In the genomic region with DNA sequence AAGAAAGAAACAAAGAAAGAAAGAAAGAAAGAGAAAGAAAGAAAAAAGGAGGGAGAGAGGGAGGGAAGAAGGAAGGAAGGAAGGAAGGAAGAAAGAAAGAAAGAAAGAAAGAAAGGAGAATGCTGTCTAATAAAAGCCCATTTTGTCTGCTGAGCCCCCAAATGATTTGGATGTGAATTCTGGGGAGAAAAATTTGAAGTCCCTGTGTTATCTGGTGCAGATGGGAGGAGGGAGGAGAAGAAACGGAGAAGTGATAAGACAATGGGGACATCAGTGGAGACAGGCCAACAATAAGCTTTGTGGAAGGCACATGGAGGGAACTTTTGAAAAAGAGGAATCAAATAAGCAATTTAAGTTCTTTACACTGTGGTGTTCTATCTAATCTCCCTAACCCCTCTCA, we compare ENCODE assay signal across 1 cellular context.
TF ChIP-seq lines count a peak whose summit lies in the region.

No MANE protein-coding gene starts in this region.

TF ChIP-seq in K562, 482 proteins besides CTCF, POLR2A, EP300 and RAD21 (continued from another document and continues in another):
- TF ChIP-seq ZNF263 (CRISPR knock-in tag; IDR thresholded peaks at IDR 0.05; ENCODE audit: borderline replicate concordance) (no peak; the same call in 1 of the 2 replicates), BACH1 (tag; IDR thresholded peaks at IDR 0.05) (no peak), ZNF232 (CRISPR knock-in tag; IDR thresholded peaks at IDR 0.05) (no peak), ID3 (CRISPR knock-in tag; IDR thresholded peaks at IDR 0.05) (no peak), ID3 (tag; IDR thresholded peaks at IDR 0.05) (no peak), PHB (CRISPR knock-in tag; IDR thresholded peaks at IDR 0.05) (no peak), ARHGAP35 (IDR thresholded peaks at IDR 0.05; ENCODE audit: partially characterized antibody) (peak; percentile 44), MYBL2 (IDR thresholded peaks at IDR 0.05; ENCODE audit: low read depth) (no peak), MYBL2 (CRISPR knock-in tag; IDR thresholded peaks at IDR 0.05; ENCODE audit: borderline replicate concordance) (no peak), CEBPB (tag; IDR thresholded peaks at IDR 0.05) (no peak), CBFA2T3 (IDR thresholded peaks at IDR 0.05) (peak; percentile 78), BCOR (IDR thresholded peaks at IDR 0.05) (0 out of 2 replicates have a peak, but pooled peaks have one; percentile 19), XRCC5 (IDR thresholded peaks at IDR 0.05; ENCODE audit: low read depth, low read length) (no peak), HSF4 (CRISPR knock-in tag; IDR thresholded peaks at IDR 0.05; ENCODE audit: borderline replicate concordance) (no peak), RERE (CRISPR knock-in tag; IDR thresholded peaks at IDR 0.05; ENCODE audit: borderline replicate concordance) (no peak), MNT (conservative IDR thresholded peaks at IDR 0.05) (peak in 1 of 2 experiments; percentile 34; a peak in 1 of 4 replicates), FOXK2 (conservative IDR thresholded peaks at IDR 0.05 in 1 of 2, IDR thresholded peaks at IDR 0.05 in 1 of 2; ENCODE audit: low read depth in 2 of 2) (peak; percentile 22 to 46; a peak in 1 of 4 replicates), NEUROD1 (IDR thresholded peaks at IDR 0.05; ENCODE audit: borderline replicate concordance, low read depth, low read length, partially characterized antibody) (no peak), ZNF609 (CRISPR knock-in tag; IDR thresholded peaks at IDR 0.05; ENCODE audit: borderline replicate concordance) (no peak), PCBP1 (IDR thresholded peaks at IDR 0.05; ENCODE audit: low read depth, low read length, poor library complexity, severe bottlenecking) (no peak), ERF (CRISPR knock-in tag; IDR thresholded peaks at IDR 0.05) (no peak), NCOA4 (IDR thresholded peaks at IDR 0.05; ENCODE audit: partially characterized antibody) (no peak), GTF3C2 (IDR thresholded peaks at IDR 0.05; ENCODE audit: borderline replicate concordance, extremely low read depth, insufficient read length) (no peak), U2AF2 (optimal IDR thresholded peaks at IDR 0.05; ENCODE audit: low read depth, low read length) (no peak), FOXM1 (IDR thresholded peaks at IDR 0.05; ENCODE audit: low read depth) (peak; percentile 58), FOXM1 (CRISPR knock-in tag; IDR thresholded peaks at IDR 0.05; ENCODE audit: low read depth) (no peak), STAT6 (CRISPR knock-in tag; IDR thresholded peaks at IDR 0.05) (no peak), XRCC3 (IDR thresholded peaks at IDR 0.05) (no peak)
- TF ChIP-seq, protein P1, sequence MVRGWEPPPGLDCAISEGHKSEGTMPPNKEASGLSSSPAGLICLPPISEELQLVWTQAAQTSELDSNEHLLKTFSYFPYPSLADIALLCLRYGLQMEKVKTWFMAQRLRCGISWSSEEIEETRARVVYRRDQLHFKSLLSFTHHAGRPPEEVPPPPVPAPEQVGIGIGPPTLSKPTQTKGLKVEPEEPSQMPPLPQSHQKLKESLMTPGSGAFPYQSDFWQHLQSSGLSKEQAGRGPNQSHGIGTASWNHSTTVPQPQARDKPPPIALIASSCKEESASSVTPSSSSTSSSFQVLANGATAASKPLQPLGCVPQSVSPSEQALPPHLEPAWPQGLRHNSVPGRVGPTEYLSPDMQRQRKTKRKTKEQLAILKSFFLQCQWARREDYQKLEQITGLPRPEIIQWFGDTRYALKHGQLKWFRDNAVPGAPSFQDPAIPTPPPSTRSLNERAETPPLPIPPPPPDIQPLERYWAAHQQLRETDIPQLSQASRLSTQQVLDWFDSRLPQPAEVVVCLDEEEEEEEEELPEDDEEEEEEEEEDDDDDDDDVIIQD (CRISPR knock-in tag; IDR thresholded peaks at IDR 0.05), result no peak
- TF ChIP-seq, protein P2, sequence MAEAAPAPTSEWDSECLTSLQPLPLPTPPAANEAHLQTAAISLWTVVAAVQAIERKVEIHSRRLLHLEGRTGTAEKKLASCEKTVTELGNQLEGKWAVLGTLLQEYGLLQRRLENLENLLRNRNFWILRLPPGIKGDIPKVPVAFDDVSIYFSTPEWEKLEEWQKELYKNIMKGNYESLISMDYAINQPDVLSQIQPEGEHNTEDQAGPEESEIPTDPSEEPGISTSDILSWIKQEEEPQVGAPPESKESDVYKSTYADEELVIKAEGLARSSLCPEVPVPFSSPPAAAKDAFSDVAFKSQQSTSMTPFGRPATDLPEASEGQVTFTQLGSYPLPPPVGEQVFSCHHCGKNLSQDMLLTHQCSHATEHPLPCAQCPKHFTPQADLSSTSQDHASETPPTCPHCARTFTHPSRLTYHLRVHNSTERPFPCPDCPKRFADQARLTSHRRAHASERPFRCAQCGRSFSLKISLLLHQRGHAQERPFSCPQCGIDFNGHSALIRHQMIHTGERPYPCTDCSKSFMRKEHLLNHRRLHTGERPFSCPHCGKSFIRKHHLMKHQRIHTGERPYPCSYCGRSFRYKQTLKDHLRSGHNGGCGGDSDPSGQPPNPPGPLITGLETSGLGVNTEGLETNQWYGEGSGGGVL (CRISPR knock-in tag; IDR thresholded peaks at IDR 0.05), result no peak
